ENCODE assay signal across 19 cellular contexts in genomic region chr7:1743481-1744230, GRCh38.
"Had no signal": no experiment of that assay in that cellular context is flagged by ENCODE, and none has a peak within 500 bp of the region (broad histone marks: within the 10 kb centered on the region; RNA-seq: fewer than 3 reads in every experiment).

No MANE protein-coding gene starts in this region.

- H3K27me3 ChIP-seq: adrenal gland, ascending aorta, brain microvascular endothelial cell, pancreas had no signal

- H3K27ac Mint-ChIP-seq: activated naive CD8-positive, alpha-beta T cell; activated T-helper 2 cell treated with anti-CD3 and anti-CD28 coated beads, Interferon-gamma antibody, Interleukin-2, Interleukin-4, amounts not matched to agents 10 μg/mL and 5 μg/mL and 100 μg/mL, durations not matched to agents 14 hours and 24 hours and 36 hours; dendritic cell treated with granulocyte-macrophage colony-stimulating factor and Interleukin-4, amounts not matched to agents 40 ng/mL and 50 ng/mL, for 4 days; mesothelial cell of epicardium; stimulated activated naive CD8-positive, alpha-beta T cell treated with anti-CD3 and anti-CD28 coated beads, Interleukin-15, Interleukin-2, amounts not matched to agents 100 ng/mL and 50 ng/mL, for 24 hours had no signal

- H3K36me3 ChIP-seq: adrenal gland, ascending aorta, brain microvascular endothelial cell, left lung, neutrophil, pancreas, tibial artery had no signal

- H3K4me3 ChIP-seq: adrenal gland, ascending aorta, left lung, pancreas, psoas muscle, tibial artery had no signal

- ATAC-seq: left lung, psoas muscle had no signal

- H3K27me3 Mint-ChIP-seq: activated naive CD8-positive, alpha-beta T cell had no signal

- H3K4me1 ChIP-seq: ascending aorta, pancreas, psoas muscle had no signal

- H3K9me3 ChIP-seq: adrenal gland, ascending aorta, left lung, neutrophil, pancreas, psoas muscle, tibial artery had no signal

- DNase-seq: activated CD4-positive, alpha-beta T cell treated with anti-CD3 and anti-CD28 coated beads for 1 hour; caudate nucleus; mammary epithelial cell; stimulated activated CD4-positive, alpha-beta T cell treated with anti-CD3 and anti-CD28 coated beads, Interleukin-12 subunit alpha, Interleukin-12 subunit beta, amount 100 ng/mL, for 4 hours; stimulated activated CD4-positive, alpha-beta T cell treated with anti-CD3 and anti-CD28 coated beads, Interleukin-4, amount 100 ng/mL, for 4 hours; tibial artery had no signal

- H3K36me3 Mint-ChIP-seq: activated naive CD8-positive, alpha-beta T cell; naive thymus-derived CD8-positive, alpha-beta T cell had no signal

- H3K9me3 Mint-ChIP-seq: activated T-helper 2 cell treated with anti-CD3 and anti-CD28 coated beads, Interferon-gamma antibody, Interleukin-2, Interleukin-4, amounts not matched to agents 10 μg/mL and 5 μg/mL and 100 μg/mL, durations not matched to agents 14 hours and 24 hours and 36 hours; dendritic cell treated with granulocyte-macrophage colony-stimulating factor and Interleukin-4, amounts not matched to agents 40 ng/mL and 50 ng/mL, for 4 days; mesothelial cell of epicardium; naive thymus-derived CD8-positive, alpha-beta T cell; stimulated activated naive CD8-positive, alpha-beta T cell treated with anti-CD3 and anti-CD28 coated beads, Interleukin-15, Interleukin-2, amounts not matched to agents 100 ng/mL and 50 ng/mL, for 24 hours had no signal

- H3K4me3 Mint-ChIP-seq: dendritic cell treated with granulocyte-macrophage colony-stimulating factor and Interleukin-4, amounts not matched to agents 40 ng/mL and 50 ng/mL, for 4 days; mesothelial cell of epicardium had no signal

- H3K27ac ChIP-seq: adrenal gland, ascending aorta, brain microvascular endothelial cell, left lung, neutrophil, pancreas, psoas muscle, tibial artery had no signal
